ENCODE assay signal across 8 cellular contexts in the genomic region with DNA sequence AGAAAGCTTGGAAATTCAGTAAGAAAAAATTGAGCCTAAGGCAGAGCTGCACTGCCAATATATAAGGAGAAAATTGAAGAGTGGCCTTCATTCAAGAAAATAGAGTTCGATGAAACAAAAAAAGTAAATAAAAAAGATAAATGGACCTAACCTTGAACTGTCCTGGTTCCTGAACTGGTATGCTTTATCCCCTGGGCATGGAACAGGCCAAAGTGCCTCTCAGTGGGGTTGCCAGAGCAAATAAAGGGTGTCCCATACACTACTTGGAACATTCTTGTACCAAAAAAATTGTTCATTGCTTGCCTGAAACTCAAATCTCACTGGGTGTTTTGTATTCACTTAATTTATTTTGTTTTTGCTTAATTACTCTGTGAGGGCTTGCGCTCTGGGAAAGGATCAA.
"Had no signal": no experiment of that assay in that cellular context is flagged by ENCODE, and none has a peak within 500 bp of the region (broad histone marks: within the 10 kb centered on the region; RNA-seq: fewer than 3 reads in every experiment).

No MANE protein-coding gene starts in this region.

- H3K9me3 ChIP-seq: HAP-1 had no signal

- H3K36me3 ChIP-seq: HAP-1 had no signal

- H2AFZ ChIP-seq: GM23338 had no signal

- H3K4me3 Mint-ChIP-seq: GM23338, IgD-negative memory B cell had no signal

- H3K36me3 Mint-ChIP-seq: IgD-negative memory B cell had no signal

- H3K4me1 ChIP-seq: HAP-1 had no signal

- H3K4me1 Mint-ChIP-seq: GM23338, IgD-negative memory B cell had no signal

- ATAC-seq: GM23338, HCT116 had no signal

- H3K4me2 ChIP-seq: GM23338 had no signal

- DNase-seq: H7, KBM-7 had no signal

- H3K27ac Mint-ChIP-seq: GM23338, IgD-negative memory B cell had no signal

- H3K4me3 ChIP-seq: GM23338, HAP-1 had no signal

- FAIRE-seq: H1, HTR-8/SVneo had no signal
